In genomic region chr4:178140326-178140915, GRCh38 we compare ENCODE assay signal across 28 cellular contexts.
DNase-seq lines count a peak whose midpoint lies in the region; ATAC-seq, FAIRE-seq and TF ChIP-seq lines count a peak whose summit lies in the region.
"Had no signal": no experiment of that assay in that cellular context is flagged by ENCODE, and none has a peak within 500 bp of the region (broad histone marks: within the 10 kb centered on the region; RNA-seq: fewer than 3 reads in every experiment).

No MANE protein-coding gene starts in this region.

- DNase-seq in Right ventricle myocardium superior = peak; percentile 24
- DNase-seq in heart right ventricle = no peak
- no peak for DNase-seq in bronchial epithelial cell (ENCODE audit: low read depth)
- DNase-seq in mesenteric fat pad (ENCODE audit: low spot score) = peak; percentile 81
- peak; percentile 43 for DNase-seq in sciatic nerve (ENCODE audit: low spot score)
- DNase-seq in BE2C = no peak
- DNase-seq: AML-193; C1 segment of cervical spinal cord; CD4-positive, alpha-beta memory T cell; CD4-positive, CD25-positive, alpha-beta regulatory T cell; CD8-positive, alpha-beta memory T cell; COR-L47; DMS 273 treated with DMSO at 0.1 percent for 48 hours; DMS153; DMS53; DMS79; DND-41; EL; GDM1 had no signal

- H3K4me3 ChIP-seq in heart right ventricle (no peak overlapping the region), bronchial epithelial cell (ENCODE audit: low read depth, low read length) (no peak overlapping the region), BE2C (ENCODE audit: low read depth, low read length) (no peak overlapping the region)
- H3K4me3 ChIP-seq: A549, BLaER1, GM12878 had no signal

- TF ChIP-seq CTCF in heart right ventricle (IDR thresholded peaks at IDR 0.05) (no peak), bronchial epithelial cell (IDR thresholded peaks at IDR 0.05; ENCODE audit: insufficient read depth, low read length, severe bottlenecking) (no peak), BE2C (IDR thresholded peaks at IDR 0.05; ENCODE audit: low read depth, low read length) (no peak)

- peak; percentile 72 for FAIRE-seq in bronchial epithelial cell (lab: Jason Lieb, UNC)
- FAIRE-seq: A549, GM12878, GM12892, GM18507, GM19239 had no signal

- intact Hi-C loops in Right ventricle myocardium superior (cut with DNase I) (no loop called here), heart right ventricle (cut with DNase I) (no loop called here), sciatic nerve (cut with DNase I) (no loop called here)

- WGBS in heart right ventricle, 2 donors = 94 to 96% methylated on average over 11 of the region's 11 CpGs

- H3K9me3 ChIP-seq in heart right ventricle = peaks cover 0 to 60% (median 0%) of the 10 kb centered on the region in 11 donors
- H3K9me3 ChIP-seq in BE2C = no peaks in the 10 kb centered on the region
- H3K9me3 ChIP-seq: A549 had no signal

- H3K27ac ChIP-seq in heart right ventricle = no peak overlapping the region
- H3K27ac ChIP-seq: 22Rv1, A549, BLaER1 had no signal

- H3K27me3 ChIP-seq in heart right ventricle (no peaks in the 10 kb centered on the region), bronchial epithelial cell (ENCODE audit: control insufficient read depth, insufficient read depth, low read length) (no peaks in the 10 kb centered on the region), BE2C (no peaks in the 10 kb centered on the region)
- H3K27me3 ChIP-seq: BLaER1 had no signal

- H3K4me1 ChIP-seq in heart right ventricle = no peaks in the 10 kb centered on the region
- no peaks in the 10 kb centered on the region for H3K4me1 ChIP-seq in BE2C
- H3K4me1 ChIP-seq: A549, BLaER1 had no signal

- ATAC-seq in Right ventricle myocardium superior (ENCODE audit: poor library complexity) (no peak), heart right ventricle (no peak), sciatic nerve (no peak), GM18868 (IDR thresholded peaks at IDR 0.05; ENCODE audit: unreplicated experiment) (no peak), HG03460 (IDR thresholded peaks at IDR 0.05; ENCODE audit: unreplicated experiment) (no peak)
- ATAC-seq: A549, GM12878 had no signal

- H3K36me3 ChIP-seq in heart right ventricle (no peaks in the 10 kb centered on the region), bronchial epithelial cell (ENCODE audit: control insufficient read depth, insufficient read depth, low read length) (no peaks in the 10 kb centered on the region), BE2C (no peaks in the 10 kb centered on the region)
- H3K36me3 ChIP-seq: BLaER1 had no signal

Comparison
In these comparisons a context has a peak if more than half of its experiments do, and no peak if none do; other contexts are left out.
1. DNase-seq: peak in Right ventricle myocardium superior (single experiment), mesenteric fat pad (single experiment) and sciatic nerve (single experiment); none in heart right ventricle (0 of 2), bronchial epithelial cell (single experiment) and BE2C (single experiment).